ENCODE assay signal across 9 cellular contexts in the genomic region with DNA sequence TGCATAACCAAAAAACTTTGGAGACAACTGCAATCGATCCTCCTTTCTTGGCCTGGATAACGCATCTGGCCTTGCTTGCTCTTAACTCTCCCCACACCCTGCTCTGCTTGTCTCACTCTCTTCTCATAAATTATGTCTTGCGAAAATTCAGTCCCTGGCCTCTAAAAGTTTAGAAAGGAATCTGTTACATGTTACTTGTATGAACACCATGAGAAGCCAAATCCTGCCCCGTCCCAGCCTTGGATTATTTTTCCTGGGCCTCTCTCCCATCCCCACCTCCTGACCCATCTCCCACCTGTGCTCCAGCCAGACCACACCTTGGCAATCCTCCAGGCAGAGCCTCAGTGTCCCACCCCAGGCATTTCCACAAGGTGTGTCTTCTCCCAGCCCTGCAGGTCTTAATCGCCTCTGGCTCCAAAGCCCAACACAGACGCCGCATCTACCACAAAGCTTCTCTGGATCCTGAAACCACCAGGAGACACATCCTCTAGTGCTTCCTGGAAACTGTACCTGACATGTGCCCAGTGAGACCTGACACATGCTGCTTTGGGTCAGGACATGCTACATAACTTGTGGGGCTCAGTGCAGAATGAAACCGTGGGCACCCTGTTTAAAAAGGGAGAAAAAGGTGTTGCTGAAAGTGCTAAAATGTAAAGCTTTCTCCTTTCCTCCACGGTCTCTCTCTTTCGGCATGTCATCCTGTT.
DNase-seq lines count a peak whose midpoint lies in the region; ATAC-seq and TF ChIP-seq lines count a peak whose summit lies in the region.
"Had no signal": no experiment of that assay in that cellular context is flagged by ENCODE, and none has a peak within 500 bp of the region (broad histone marks: within the 10 kb centered on the region; RNA-seq: fewer than 3 reads in every experiment).

No MANE protein-coding gene starts in this region.

- ATAC-seq in left lung (peak; percentile 58), HG03139 (IDR thresholded peaks at IDR 0.05; ENCODE audit: unreplicated experiment) (no peak)
- no peak for ATAC-seq in stimulated activated memory B cell treated with anti-CD40 and anti-IgM and Interleukin-4, amounts not matched to agents 10 μg/mL and 1 μg/mL and 100 μg/mL, for 72 hours

- H3K9ac ChIP-seq in endodermal cell (ENCODE audit: extremely low read depth, low read length, poor library complexity, severe bottlenecking), result no peak overlapping the region

- intact Hi-C loops in left lung (cut with DNase I), result no loop called here

- no peaks in the 10 kb centered on the region for H3K9me3 ChIP-seq in endodermal cell (ENCODE audit: control insufficient read depth, low read length)
- no peaks in the 10 kb centered on the region for H3K9me3 ChIP-seq in left lung
- H3K9me3 ChIP-seq: MG63 had no signal

- H3K27ac Mint-ChIP-seq in endodermal cell, result peak overlapping the region; percentile 8
- peak overlapping the region; percentile 18 for H3K27ac Mint-ChIP-seq in stimulated activated memory B cell treated with anti-CD40 and anti-IgM and Interleukin-4, amounts not matched to agents 10 μg/mL and 1 μg/mL and 100 μg/mL, for 72 hours

- H3K36me3 ChIP-seq in endodermal cell (ENCODE audit: control insufficient read depth, insufficient read depth, low read length) (no peaks in the 10 kb centered on the region), left lung (no peaks in the 10 kb centered on the region)
- H3K36me3 ChIP-seq: MG63 had no signal

- H3K4me1 ChIP-seq in endodermal cell (ENCODE audit: control insufficient read depth, insufficient read depth, low read length) (peaks cover 3% of the 10 kb centered on the region), left lung (peaks cover 0 to 9% of the 10 kb centered on the region in 2 donors)

- no peaks in the 10 kb centered on the region for H3K27me3 ChIP-seq in endodermal cell (ENCODE audit: control insufficient read depth, insufficient read depth, low read length, poor library complexity, severe bottlenecking)
- H3K27me3 ChIP-seq in left lung, result no peaks in the 10 kb centered on the region
- H3K27me3 ChIP-seq: MG63 had no signal

- no peak for TF ChIP-seq CTCF in endodermal cell (conservative IDR thresholded peaks at IDR 0.05)
- TF ChIP-seq CTCF in left lung (IDR thresholded peaks at IDR 0.05), result no peak

- peak; percentile 20 to 40 for DNase-seq in NOMO-1 (lab: John Stamatoyannopoulos, UW; ENCODE audit: unreplicated experiment in 2 of 2)
- DNase-seq in endodermal cell, result no peak
- no peak for DNase-seq in left lung
- no peak for DNase-seq in DMS153 (lab: John Stamatoyannopoulos, UW)
- no peak for DNase-seq in SIG-M5 (lab: John Stamatoyannopoulos, UW)
- DNase-seq: MG63, T1000 had no signal

- peaks cover 12% of the 10 kb centered on the region for H3K4me1 Mint-ChIP-seq in endodermal cell
- peaks cover 9% of the 10 kb centered on the region for H3K4me1 Mint-ChIP-seq in stimulated activated memory B cell treated with anti-CD40 and anti-IgM and Interleukin-4, amounts not matched to agents 10 μg/mL and 1 μg/mL and 100 μg/mL, for 72 hours

- H3K9me3 Mint-ChIP-seq in endodermal cell, result peaks cover 2% of the 10 kb centered on the region
- H3K9me3 Mint-ChIP-seq in stimulated activated memory B cell treated with anti-CD40 and anti-IgM and Interleukin-4, amounts not matched to agents 10 μg/mL and 1 μg/mL and 100 μg/mL, for 72 hours, result no peaks in the 10 kb centered on the region

- no peaks in the 10 kb centered on the region for H3K36me3 Mint-ChIP-seq in endodermal cell (ENCODE audit: low read depth)
- H3K36me3 Mint-ChIP-seq in stimulated activated memory B cell treated with anti-CD40 and anti-IgM and Interleukin-4, amounts not matched to agents 10 μg/mL and 1 μg/mL and 100 μg/mL, for 72 hours, result no peaks in the 10 kb centered on the region

- H3K27ac ChIP-seq in endodermal cell (ENCODE audit: low read depth, low read length) (no peak overlapping the region), left lung (no peak overlapping the region)

- no peak overlapping the region for H3K4me3 Mint-ChIP-seq in endodermal cell
- no peak overlapping the region for H3K4me3 Mint-ChIP-seq in stimulated activated memory B cell treated with anti-CD40 and anti-IgM and Interleukin-4, amounts not matched to agents 10 μg/mL and 1 μg/mL and 100 μg/mL, for 72 hours

- H3K4me3 ChIP-seq in endodermal cell (ENCODE audit: low read length) (no peak overlapping the region), left lung (no peak overlapping the region)
- H3K4me3 ChIP-seq: MG63 had no signal

- no peaks in the 10 kb centered on the region for H3K27me3 Mint-ChIP-seq in endodermal cell (ENCODE audit: insufficient read depth)
- no peaks in the 10 kb centered on the region for H3K27me3 Mint-ChIP-seq in stimulated activated memory B cell treated with anti-CD40 and anti-IgM and Interleukin-4, amounts not matched to agents 10 μg/mL and 1 μg/mL and 100 μg/mL, for 72 hours

- WGBS in endodermal cell (ENCODE audit: insufficient coverage in 1 of 2, insufficient read length in 1 of 2), 2 experiments, result 94 to 99% methylated on average over 8 to 10 of the region's 10 CpGs

Comparison
In these comparisons a context has a peak if more than half of its experiments do, and no peak if none do; other contexts are left out.
1. DNase-seq: peak in NOMO-1 (2 of 2); none in endodermal cell (single experiment), left lung (0 of 2), DMS153 (single experiment) and SIG-M5 (single experiment).